ENCODE assay signal across 13 cellular contexts in the genomic region with DNA sequence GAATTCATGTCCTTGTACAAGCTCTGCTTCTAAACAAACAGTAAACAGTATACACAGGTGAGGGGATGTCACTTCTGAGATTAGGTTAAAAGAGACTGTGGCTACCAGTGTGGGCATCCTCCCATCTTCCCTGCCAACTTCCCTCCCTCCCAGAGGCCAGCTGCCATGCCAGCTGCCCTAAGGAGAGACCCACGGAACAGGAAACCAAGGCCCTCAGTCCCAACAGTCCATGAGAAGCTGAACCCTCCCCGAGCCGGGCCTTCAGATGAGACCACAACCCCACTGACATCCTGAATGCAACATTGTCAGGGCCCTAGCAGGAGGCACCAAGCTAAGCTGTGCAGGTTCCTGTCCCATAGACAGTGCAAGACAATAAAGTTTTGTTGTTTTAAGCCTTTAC.
"Had no signal": no experiment of that assay in that cellular context is flagged by ENCODE, and none has a peak within 500 bp of the region (broad histone marks: within the 10 kb centered on the region; RNA-seq: fewer than 3 reads in every experiment).

No MANE protein-coding gene starts in this region.

- DNase-seq: activated CD4-positive, alpha-beta memory T cell treated with anti-CD3 and anti-CD28 coated beads for 36 hours; activated CD4-positive, alpha-beta T cell treated with anti-CD3 and anti-CD28 coated beads for 1 hour; activated gamma-delta T cell treated with Interleukin-2 at 50 U/mL for 16 hours; activated naive CD8-positive, alpha-beta T cell treated with anti-CD3 and anti-CD28 coated beads for 36 hours; activated T-cell treated with anti-CD3 and anti-CD28 coated beads, Interleukin-2, amount 50 U/mL, for 4 hours; kidney glomerular epithelial cell; lower lobe of right lung; SJCRH30; stimulated activated CD4-positive, alpha-beta T cell treated with anti-CD3 and anti-CD28 coated beads, Interleukin-4, amount 100 ng/mL, for 24 hours; stimulated activated naive CD8-positive, alpha-beta T cell treated with anti-CD3 and anti-CD28 coated beads, Interleukin-15, amount 100 ng/mL, for 72 hours; T-helper 9 cell had no signal

- H3K9me3 ChIP-seq: breast epithelium, lower lobe of right lung, SJCRH30 had no signal

- H3K27ac ChIP-seq: SJCRH30 had no signal

- ATAC-seq: activated T-cell treated with anti-CD3 and anti-CD28 coated beads, Interleukin-2, amount 50 U/mL, for 4 hours; lower lobe of right lung; naive thymus-derived CD8-positive, alpha-beta T cell; stimulated activated naive CD8-positive, alpha-beta T cell treated with anti-CD3 and anti-CD28 coated beads, Interleukin-15, amount 100 ng/mL, for 72 hours had no signal

- H3K27me3 ChIP-seq: breast epithelium, SJCRH30 had no signal

- H3K4me3 ChIP-seq: breast epithelium, lower lobe of right lung, SJCRH30 had no signal

- H3K36me3 ChIP-seq: breast epithelium, lower lobe of right lung had no signal
